In the genomic region with DNA sequence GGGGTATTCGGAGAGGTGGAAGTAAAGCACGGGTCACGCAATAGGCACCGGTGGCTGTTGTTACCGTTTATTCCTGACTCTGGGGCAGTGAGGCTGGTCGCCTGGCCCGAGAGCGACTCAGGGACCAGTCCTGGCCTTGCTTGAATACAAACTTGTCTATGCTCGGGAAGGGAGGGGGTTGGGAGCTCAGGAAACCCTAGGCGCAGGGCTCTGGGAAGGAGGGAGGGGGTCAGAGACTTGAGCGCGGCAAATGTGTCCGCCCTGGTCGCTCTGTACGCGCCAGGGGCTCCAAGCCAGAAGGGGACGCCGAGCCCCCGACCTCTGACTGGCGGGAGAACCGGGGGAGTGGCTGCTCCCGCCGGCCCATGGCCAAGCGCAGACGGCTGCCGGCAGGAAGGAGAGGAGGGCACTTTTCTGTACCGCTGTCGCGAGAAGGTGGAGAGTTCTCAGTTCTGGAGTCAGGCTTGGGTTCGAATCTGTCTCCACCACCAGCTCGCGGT, we compare ENCODE assay signal across 1 cellular context.
TF ChIP-seq lines count a peak whose summit lies in the region.

No MANE protein-coding gene starts in this region.

TF ChIP-seq in IMR-90, 13 proteins besides CTCF, POLR2A, EP300 and RAD21 (continued from another document):
- TF ChIP-seq MAFK (IDR thresholded peaks at IDR 0.05; ENCODE audit: low read depth, low read length) (no peak), RCOR1 (IDR thresholded peaks at IDR 0.05; ENCODE audit: insufficient replicate concordance, low read length) (no peak), CHD1 (IDR thresholded peaks at IDR 0.05; ENCODE audit: low read depth, low read length) (no peak), FOS (IDR thresholded peaks at IDR 0.05; ENCODE audit: low read depth, low read length) (no peak), MAZ (IDR thresholded peaks at IDR 0.05; ENCODE audit: borderline replicate concordance, low read depth, low read length) (no peak), USF2 (IDR thresholded peaks at IDR 0.05; ENCODE audit: low read depth, low read length) (no peak)
